ENCODE assay signal across 12 cellular contexts in the genomic region with DNA sequence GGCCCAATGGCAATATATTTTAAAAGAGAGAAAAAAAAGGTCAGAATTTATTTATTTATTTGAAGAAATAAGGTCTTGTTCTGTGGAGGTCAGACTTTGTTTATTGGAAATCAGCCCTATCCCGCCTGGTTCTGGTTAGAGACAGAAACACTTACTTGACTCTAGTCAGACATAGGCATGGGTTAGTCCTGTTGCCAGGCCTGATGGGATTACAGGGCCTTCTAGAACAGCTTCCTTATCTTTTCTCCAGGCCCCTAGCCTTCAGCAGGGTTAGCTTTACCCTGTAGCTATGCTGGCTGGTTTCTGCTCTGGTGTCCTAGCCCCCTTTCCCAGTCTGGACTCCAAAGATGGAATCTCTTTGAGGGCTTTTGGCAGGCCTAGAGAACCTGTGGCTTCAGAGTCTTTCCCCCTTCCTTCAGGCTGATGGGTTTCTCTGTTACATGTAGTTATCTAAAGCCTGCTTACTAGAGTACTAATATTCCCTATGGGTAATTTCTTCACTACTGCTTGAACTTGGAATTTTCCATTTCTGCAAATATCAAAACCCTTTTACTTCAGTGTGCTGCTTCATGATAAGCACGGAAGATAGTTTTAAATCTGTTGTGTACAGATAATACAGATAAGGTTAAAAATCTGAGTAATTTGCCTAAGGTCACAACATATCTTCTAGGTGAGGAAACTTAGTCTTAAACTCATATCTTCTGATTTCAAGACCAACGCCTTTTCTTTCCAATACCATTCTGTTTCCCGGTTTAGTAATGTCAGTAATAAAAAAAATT. TPM values are rescaled to one million over a fixed set of nuclear protein-coding genes. Genes with fewer than 3 reads are reported as not detected.
DNase-seq lines count a peak whose midpoint lies in the region; ATAC-seq and TF ChIP-seq lines count a peak whose summit lies in the region.
"Had no signal": no experiment of that assay in that cellular context is flagged by ENCODE, and none has a peak within 500 bp of the region (broad histone marks: within the 10 kb centered on the region; RNA-seq: fewer than 3 reads in every experiment).

No MANE protein-coding gene starts in this region.

- TF ChIP-seq POLR2A in gastrocnemius medialis (IDR thresholded peaks at IDR 0.05) (no peak), GM18505 (IDR thresholded peaks at IDR 0.05; ENCODE audit: borderline replicate concordance, extremely low read depth, insufficient read depth, insufficient read length) (no peak)

- TF ChIP-seq CTCF in VCaP (conservative IDR thresholded peaks at IDR 0.05) = no peak
- TF ChIP-seq CTCF in gastrocnemius medialis (IDR thresholded peaks at IDR 0.05 in 4 of 5, conservative IDR thresholded peaks at IDR 0.05 in 1 of 5) = no peak

- in situ Hi-C loops in gastrocnemius medialis (cut with MboI; ENCODE audit: low sequenced_read_pairs in 4 of 4) = loop anchor here in 3 of 4 donors (25.0 kb wide), 3 partner anchors 311 to 486 kb away; partner anchors contain the start of genes CIB2 (in 2 of the 3) and IDH3A (in 2 of the 3)

- no peaks in the 10 kb centered on the region for H3K27me3 ChIP-seq in gastrocnemius medialis

- H3K4me3 ChIP-seq in gastrocnemius medialis = no peak overlapping the region

- ATAC-seq in gastrocnemius medialis (no peak), GM18505 (IDR thresholded peaks at IDR 0.05; ENCODE audit: unreplicated experiment) (no peak)

- intact Hi-C loops in gastrocnemius medialis (cut with DNase I; ENCODE audit: low total_unique reads) = no loop called here

- no peaks in the 10 kb centered on the region for H3K9me3 ChIP-seq in gastrocnemius medialis

- H3K36me3 ChIP-seq in gastrocnemius medialis = peaks cover 0 to 7% of the 10 kb centered on the region in 2 donors

- peak overlapping the region; percentile 73 for H3K27ac ChIP-seq in VCaP
- H3K27ac ChIP-seq in gastrocnemius medialis = peak overlapping the region in 3 of 4 donors; percentile 71 to 85 (median 76)

- peaks cover 56 to 70% of the 10 kb centered on the region in 2 donors for H3K4me1 ChIP-seq in gastrocnemius medialis

- DNase-seq in AG08396 (ENCODE audit: low spot score) = peak; percentile 16
- DNase-seq in iris pigment epithelial cell (ENCODE audit: low read depth) = peak; percentile 14
- DNase-seq in gastrocnemius medialis = no peak
- no peak for DNase-seq in activated effector memory CD4-positive, alpha-beta T cell treated with Interleukin-2 at 50 U/mL for 16 hours
- no peak for DNase-seq in NCI-H187 treated with DMSO at 0.1 percent for 48 hours (lab: John Stamatoyannopoulos, UW)
- DNase-seq in NCI-H2107 (lab: John Stamatoyannopoulos, UW) = no peak
- DNase-seq: activated T-cell treated with anti-CD3 and anti-CD28 coated beads, Interleukin-2, amount 50 U/mL, for 48 hours; anterior cingulate cortex; foreskin fibroblast; T1000 had no signal

RNA-seq across cellular contexts. Expression of gene IREB2, which starts 10.6 kb away (rescaled TPM):
- total RNA-seq in gastrocnemius medialis = 10 to 100 TPM; 18.9 to 37.4 (median 22.0) TPM

RNA-seq across cellular contexts. Expression of gene HYKK, which starts 58.7 kb away (rescaled TPM):
- total RNA-seq in gastrocnemius medialis = 1 to 10 TPM in 3 of 4 donors, under 1 TPM in 1; 0.87 to 6.6 (median 4.4) TPM

Comparison
In these comparisons a context has a peak if more than half of its experiments do, and no peak if none do; other contexts are left out.
1. DNase-seq: peak in AG08396 (single experiment) and iris pigment epithelial cell (single experiment); none in gastrocnemius medialis (0 of 2), activated effector memory CD4-positive, alpha-beta T cell treated with Interleukin-2 at 50 U/mL for 16 hours (single experiment), NCI-H187 treated with DMSO at 0.1 percent for 48 hours (single experiment) and NCI-H2107 (single experiment).